In the genomic region with DNA sequence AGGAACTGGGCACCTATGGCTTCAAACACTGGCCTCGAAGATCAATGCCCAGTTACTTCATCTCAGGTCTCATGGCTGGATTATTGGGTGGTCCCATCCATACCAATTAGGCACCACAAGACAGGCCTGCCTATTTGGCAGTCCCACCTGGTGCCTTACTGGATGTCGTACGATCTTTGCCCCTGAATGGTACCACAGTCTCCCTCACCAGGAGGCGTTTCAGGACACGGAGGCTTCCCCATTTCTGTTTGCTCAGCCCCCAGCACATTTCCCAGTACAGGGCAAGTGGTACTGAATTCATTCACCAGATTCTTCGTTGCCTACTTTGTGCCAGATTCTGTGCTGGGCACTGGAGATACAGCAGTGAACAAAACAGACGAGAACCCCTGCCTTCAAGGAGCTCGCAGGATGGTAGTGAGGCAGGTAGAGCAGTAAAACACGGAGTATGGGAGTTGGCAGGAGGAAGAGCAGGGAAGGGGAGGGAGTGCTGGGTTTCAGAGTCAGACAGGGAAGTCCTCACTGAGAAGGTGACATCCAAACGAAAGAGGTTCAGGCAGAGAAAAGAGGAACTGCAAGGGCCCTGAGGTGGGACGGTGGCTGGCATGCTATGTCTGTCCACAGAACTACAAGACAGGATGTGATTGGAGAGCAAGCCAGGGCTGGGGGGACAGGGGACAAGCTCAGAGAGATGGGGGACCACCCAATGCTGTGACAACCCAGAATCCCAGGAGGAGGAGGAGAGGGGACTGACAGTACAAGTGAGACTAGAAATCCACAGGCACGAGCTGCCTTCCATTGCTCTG, we compare ENCODE assay signal across 10 cellular contexts.
DNase-seq lines count a peak whose midpoint lies in the region; ATAC-seq and TF ChIP-seq lines count a peak whose summit lies in the region.
"Had no signal": no experiment of that assay in that cellular context is flagged by ENCODE, and none has a peak within 500 bp of the region (broad histone marks: within the 10 kb centered on the region; RNA-seq: fewer than 3 reads in every experiment).

No MANE protein-coding gene starts in this region.

- no peaks in the 10 kb centered on the region for H3K27me3 ChIP-seq in CD4-positive, CD25-positive, alpha-beta regulatory T cell (ENCODE audit: control insufficient read depth, insufficient read depth, low read length)

- no peak for TF ChIP-seq CTCF in RWPE1 (conservative IDR thresholded peaks at IDR 0.05; ENCODE audit: low read depth)

- peaks cover 85% of the 10 kb centered on the region for H3K4me1 ChIP-seq in CD4-positive, CD25-positive, alpha-beta regulatory T cell (ENCODE audit: control insufficient read depth, insufficient read depth, low read length, poor library complexity, severe bottlenecking)

- peak overlapping the region; percentile 90 for H3K27ac ChIP-seq in CD4-positive, CD25-positive, alpha-beta regulatory T cell (ENCODE audit: insufficient read depth, low read length, poor library complexity, severe bottlenecking)
- peak overlapping the region; percentile 48 for H3K27ac ChIP-seq in RWPE1

- H3K36me3 ChIP-seq in CD4-positive, CD25-positive, alpha-beta regulatory T cell (ENCODE audit: control insufficient read depth, insufficient read depth, low read length) = no peaks in the 10 kb centered on the region

- peak in 1 of 3 donors; percentile 20 for DNase-seq in CD4-positive, CD25-positive, alpha-beta regulatory T cell
- DNase-seq in RWPE1 (ENCODE audit: low spot score) = no peak
- no peak for DNase-seq in immature natural killer cell
- no peak for DNase-seq in ecto neural progenitor cell (ENCODE audit: low spot score)
- no peak for DNase-seq in medulla oblongata (ENCODE audit: extremely low spot score)
- DNase-seq: HFFc6, NCI-H1694 treated with DMSO at 0.1 percent for 48 hours had no signal

- no peaks in the 10 kb centered on the region for H3K9me3 ChIP-seq in CD4-positive, CD25-positive, alpha-beta regulatory T cell (ENCODE audit: control insufficient read depth in 2 of 2, low read length in 2 of 2)

- H3K9me3 Mint-ChIP-seq in CD4-positive, CD25-positive, alpha-beta regulatory T cell = no peaks in the 10 kb centered on the region
- no peaks in the 10 kb centered on the region for H3K9me3 Mint-ChIP-seq in immature natural killer cell
- H3K9me3 Mint-ChIP-seq: HFFc6 had no signal

- peak overlapping the region; percentile 96 to 99 (median 96) for H3K27ac Mint-ChIP-seq in CD4-positive, CD25-positive, alpha-beta regulatory T cell
- H3K27ac Mint-ChIP-seq in immature natural killer cell = peak overlapping the region; percentile 93 to 99 (median 98)
- H3K27ac Mint-ChIP-seq: HFFc6 had no signal

- POLR2A ChIA-PET in RWPE1 (lab: Yijun Ruan, JAX; ENCODE audit: low non-redundant PET) = no interaction called here

- H3K4me3 Mint-ChIP-seq in CD4-positive, CD25-positive, alpha-beta regulatory T cell = peak overlapping the region; percentile 89 to 97 (median 94)
- H3K4me3 Mint-ChIP-seq in immature natural killer cell = peak overlapping the region; percentile 51 to 97 (median 66)
- H3K4me3 Mint-ChIP-seq: HFFc6 had no signal

- peaks cover 14 to 85% (median 61%) of the 10 kb centered on the region in 4 donors for H3K4me1 Mint-ChIP-seq in CD4-positive, CD25-positive, alpha-beta regulatory T cell
- peaks cover 84 to 89% of the 10 kb centered on the region in 2 donors for H3K4me1 Mint-ChIP-seq in immature natural killer cell

- no peaks in the 10 kb centered on the region for H3K36me3 Mint-ChIP-seq in CD4-positive, CD25-positive, alpha-beta regulatory T cell
- peaks cover 0 to 3% (median 0%) of the 10 kb centered on the region in 3 donors for H3K36me3 Mint-ChIP-seq in immature natural killer cell

- no peak for ATAC-seq in CD4-positive, CD25-positive, alpha-beta regulatory T cell (ENCODE audit: low read depth in 2 of 2)
- ATAC-seq in GM19468 (IDR thresholded peaks at IDR 0.05; ENCODE audit: extremely low read depth, unreplicated experiment) = peak; percentile 29
- ATAC-seq in GM19351 (IDR thresholded peaks at IDR 0.05; ENCODE audit: unreplicated experiment) = no peak
- no peak for ATAC-seq in HG03378 (IDR thresholded peaks at IDR 0.05; ENCODE audit: unreplicated experiment)

- H3K4me3 ChIP-seq in CD4-positive, CD25-positive, alpha-beta regulatory T cell (ENCODE audit: low read depth, low read length) = peak overlapping the region; percentile 82

- CTCF ChIA-PET in RWPE1 (lab: Yijun Ruan, JAX) = interaction anchor here (0.6 to 1.1 kb wide), 2 partner anchors 10 to 45 kb away, joined by 5 to 8 read pairs; no protein-coding TSS in a partner anchor

- no peaks in the 10 kb centered on the region for H3K27me3 Mint-ChIP-seq in CD4-positive, CD25-positive, alpha-beta regulatory T cell
- peaks cover 5 to 9% (median 6%) of the 10 kb centered on the region in 3 donors for H3K27me3 Mint-ChIP-seq in immature natural killer cell (ENCODE audit: low read depth in 3 of 3)
